Comparison of ENCODE assay signal across 2 cellular contexts in the genomic region with DNA sequence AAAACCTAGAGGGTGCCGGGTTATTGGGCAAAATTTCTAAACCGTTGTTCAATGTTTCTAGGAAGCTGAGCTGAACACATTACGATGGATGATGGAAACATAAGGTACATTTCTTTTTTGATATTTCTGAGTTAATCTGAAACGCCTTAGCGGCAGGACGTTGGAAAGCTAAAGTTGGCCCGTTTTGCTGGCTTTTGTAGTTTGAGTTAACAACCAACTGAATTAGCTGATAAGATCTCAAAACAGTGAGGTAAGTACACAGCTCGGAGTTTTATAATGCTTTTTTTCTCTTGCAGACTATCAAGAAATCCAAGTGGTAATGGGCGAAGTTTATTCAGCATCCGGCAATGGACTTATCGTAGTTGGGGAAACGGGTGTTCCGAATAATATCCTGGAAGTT.
TF ChIP-seq lines count a peak whose summit lies in the region.

No MANE protein-coding gene starts in this region.

TF ChIP-seq in HCT116, 20 proteins besides CTCF, POLR2A, EP300 and RAD21 (continued from another document):
- TF ChIP-seq CBX3 (IDR thresholded peaks at IDR 0.05; ENCODE audit: low read depth) (no peak), ZFX (IDR thresholded peaks at IDR 0.05) (no peak), YY1 (IDR thresholded peaks at IDR 0.05; ENCODE audit: extremely low read depth, insufficient replicate concordance, low read depth, low read length) (no peak), ZNF274 (IDR thresholded peaks at IDR 0.05; ENCODE audit: low read depth, low read length) (no peak), MAX (IDR thresholded peaks at IDR 0.05) (no peak), JUND (IDR thresholded peaks at IDR 0.05) (no peak), TCF7L2 (IDR thresholded peaks at IDR 0.05; ENCODE audit: borderline replicate concordance, extremely low read depth, insufficient read depth, insufficient read length) (no peak)

TF ChIP-seq in WTC11, 78 proteins besides CTCF, POLR2A, EP300 and RAD21 (continued from another document):
- TF ChIP-seq NFYB (CRISPR knock-in tag; conservative IDR thresholded peaks at IDR 0.05; ENCODE audit: low read depth) (no peak), TEAD1 (CRISPR knock-in tag; IDR thresholded peaks at IDR 0.05) (no peak), ESRRA (CRISPR knock-in tag; IDR thresholded peaks at IDR 0.05; ENCODE audit: borderline replicate concordance) (no peak), GTF2I (CRISPR knock-in tag; conservative IDR thresholded peaks at IDR 0.05) (no peak), TCF7 (CRISPR knock-in tag; IDR thresholded peaks at IDR 0.05; ENCODE audit: low read depth) (no peak), SMAD3 (CRISPR knock-in tag; IDR thresholded peaks at IDR 0.05; ENCODE audit: borderline replicate concordance) (no peak), NFATC4 (CRISPR knock-in tag; IDR thresholded peaks at IDR 0.05) (no peak), ZBTB21 (CRISPR knock-in tag; IDR thresholded peaks at IDR 0.05; ENCODE audit: borderline replicate concordance) (no peak), ARID4B (CRISPR knock-in tag; IDR thresholded peaks at IDR 0.05; ENCODE audit: borderline replicate concordance) (no peak), ZNF232 (CRISPR knock-in tag; IDR thresholded peaks at IDR 0.05) (no peak), PRDM15 (CRISPR knock-in tag; IDR thresholded peaks at IDR 0.05) (no peak), NFE2L1 (CRISPR knock-in tag; IDR thresholded peaks at IDR 0.05) (no peak), SP1 (CRISPR knock-in tag; conservative IDR thresholded peaks at IDR 0.05) (no peak)
- TF ChIP-seq, protein P1, sequence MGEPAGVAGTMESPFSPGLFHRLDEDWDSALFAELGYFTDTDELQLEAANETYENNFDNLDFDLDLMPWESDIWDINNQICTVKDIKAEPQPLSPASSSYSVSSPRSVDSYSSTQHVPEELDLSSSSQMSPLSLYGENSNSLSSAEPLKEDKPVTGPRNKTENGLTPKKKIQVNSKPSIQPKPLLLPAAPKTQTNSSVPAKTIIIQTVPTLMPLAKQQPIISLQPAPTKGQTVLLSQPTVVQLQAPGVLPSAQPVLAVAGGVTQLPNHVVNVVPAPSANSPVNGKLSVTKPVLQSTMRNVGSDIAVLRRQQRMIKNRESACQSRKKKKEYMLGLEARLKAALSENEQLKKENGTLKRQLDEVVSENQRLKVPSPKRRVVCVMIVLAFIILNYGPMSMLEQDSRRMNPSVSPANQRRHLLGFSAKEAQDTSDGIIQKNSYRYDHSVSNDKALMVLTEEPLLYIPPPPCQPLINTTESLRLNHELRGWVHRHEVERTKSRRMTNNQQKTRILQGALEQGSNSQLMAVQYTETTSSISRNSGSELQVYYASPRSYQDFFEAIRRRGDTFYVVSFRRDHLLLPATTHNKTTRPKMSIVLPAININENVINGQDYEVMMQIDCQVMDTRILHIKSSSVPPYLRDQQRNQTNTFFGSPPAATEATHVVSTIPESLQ (CRISPR knock-in tag; IDR thresholded peaks at IDR 0.05) = no peak
- TF ChIP-seq, protein P2, sequence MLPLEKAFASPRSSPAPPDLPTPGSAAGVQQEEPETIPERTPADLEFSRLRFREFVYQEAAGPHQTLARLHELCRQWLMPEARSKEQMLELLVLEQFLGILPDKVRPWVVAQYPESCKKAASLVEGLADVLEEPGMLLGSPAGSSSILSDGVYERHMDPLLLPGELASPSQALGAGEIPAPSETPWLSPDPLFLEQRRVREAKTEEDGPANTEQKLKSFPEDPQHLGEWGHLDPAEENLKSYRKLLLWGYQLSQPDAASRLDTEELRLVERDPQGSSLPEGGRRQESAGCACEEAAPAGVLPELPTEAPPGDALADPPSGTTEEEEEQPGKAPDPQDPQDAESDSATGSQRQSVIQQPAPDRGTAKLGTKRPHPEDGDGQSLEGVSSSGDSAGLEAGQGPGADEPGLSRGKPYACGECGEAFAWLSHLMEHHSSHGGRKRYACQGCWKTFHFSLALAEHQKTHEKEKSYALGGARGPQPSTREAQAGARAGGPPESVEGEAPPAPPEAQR (CRISPR knock-in tag; IDR thresholded peaks at IDR 0.05) = no peak
- TF ChIP-seq, protein P3, sequence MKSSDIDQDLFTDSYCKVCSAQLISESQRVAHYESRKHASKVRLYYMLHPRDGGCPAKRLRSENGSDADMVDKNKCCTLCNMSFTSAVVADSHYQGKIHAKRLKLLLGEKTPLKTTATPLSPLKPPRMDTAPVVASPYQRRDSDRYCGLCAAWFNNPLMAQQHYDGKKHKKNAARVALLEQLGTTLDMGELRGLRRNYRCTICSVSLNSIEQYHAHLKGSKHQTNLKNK (CRISPR knock-in tag; IDR thresholded peaks at IDR 0.05) = no peak
